In genomic region chr17:80968602-80969029, GRCh38 we compare ENCODE assay signal across 14 cellular contexts. TPM values are rescaled to one million over a fixed set of nuclear protein-coding genes. Genes with fewer than 3 reads are reported as not detected.
A peak's percentile ranks its signal among the peaks of the same experiment; 100 is the strongest.
DNase-seq lines count a peak whose midpoint lies in the region; ATAC-seq and TF ChIP-seq lines count a peak whose summit lies in the region.
"Had no signal": no experiment of that assay in that cellular context is flagged by ENCODE, and none has a peak within 500 bp of the region (broad histone marks: within the 10 kb centered on the region; RNA-seq: fewer than 3 reads in every experiment).

No MANE protein-coding gene starts in this region.

- H3K27ac Mint-ChIP-seq in Calu3 (ENCODE audit: unreplicated experiment), result peak overlapping the region; percentile 38
- H3K27ac Mint-ChIP-seq in CD4-positive, alpha-beta T cell, result no peak overlapping the region
- H3K27ac Mint-ChIP-seq: HFFc6 had no signal

- H3K36me3 ChIP-seq in ovary, result no peaks in the 10 kb centered on the region

- no peaks in the 10 kb centered on the region for H3K4me1 Mint-ChIP-seq in Calu3 (ENCODE audit: low read depth, unreplicated experiment)
- peaks cover 6% of the 10 kb centered on the region for H3K4me1 Mint-ChIP-seq in CD4-positive, alpha-beta T cell (ENCODE audit: low read depth)

- H3K4me3 ChIP-seq in dorsolateral prefrontal cortex (peak overlapping the region in 32 of 59 donors; percentile 1 to 54 (median 22)), ovary (no peak overlapping the region)

- H3K9me3 Mint-ChIP-seq in Calu3 (ENCODE audit: low read depth, unreplicated experiment), result no peaks in the 10 kb centered on the region
- no peaks in the 10 kb centered on the region for H3K9me3 Mint-ChIP-seq in CD4-positive, alpha-beta T cell
- H3K9me3 Mint-ChIP-seq: HFFc6 had no signal

- H3K27me3 Mint-ChIP-seq in Calu3 (ENCODE audit: unreplicated experiment), result peaks cover 21% of the 10 kb centered on the region
- H3K27me3 Mint-ChIP-seq in CD4-positive, alpha-beta T cell, result no peaks in the 10 kb centered on the region

- BruUV-seq in Calu3 (replicated peaks; lab: Mats Ljungman, UMichigan), result no TSS peak

- 4 to 30% (median 4%) methylated on average over 17 of the region's 17 CpGs for WGBS in ovary, 3 donors

- POLR2A ChIA-PET in CD4-positive, alpha-beta T cell (lab: Charles Lee), result no interaction called here

- CTCF ChIA-PET in Calu3 (lab: Charles Lee), result no interaction called here
- CTCF ChIA-PET in CD4-positive, alpha-beta T cell (lab: Charles Lee), result no interaction called here

- H3K9me3 ChIP-seq in ovary, result no peaks in the 10 kb centered on the region
- no peaks in the 10 kb centered on the region for H3K9me3 ChIP-seq in CD4-positive, alpha-beta T cell (ENCODE audit: control insufficient read depth, low read length)

- no peak overlapping the region for H3K4me3 Mint-ChIP-seq in Calu3 (ENCODE audit: low read depth, unreplicated experiment)
- H3K4me3 Mint-ChIP-seq in CD4-positive, alpha-beta T cell, result no peak overlapping the region
- H3K4me3 Mint-ChIP-seq: HFFc6 had no signal

- peaks cover 43% of the 10 kb centered on the region for H3K36me3 Mint-ChIP-seq in Calu3 (ENCODE audit: insufficient read depth, unreplicated experiment)
- H3K36me3 Mint-ChIP-seq in CD4-positive, alpha-beta T cell (ENCODE audit: low read depth), result peaks cover 17% of the 10 kb centered on the region

- no peak for TF ChIP-seq EP300 in ovary (IDR thresholded peaks at IDR 0.05)

- H3K27me3 ChIP-seq in dorsolateral prefrontal cortex, result no peaks in the 10 kb centered on the region
- H3K27me3 ChIP-seq in ovary, result no peaks in the 10 kb centered on the region
- H3K27me3 ChIP-seq in CD4-positive, alpha-beta T cell (ENCODE audit: control insufficient read depth, insufficient read depth, low read length), result no peaks in the 10 kb centered on the region

- intact Hi-C loops in Calu3 (cut with micrococcal nuclease; ENCODE audit: unreplicated experiment) (no loop called here), dorsolateral prefrontal cortex (cut with DNase I) (no loop called here), ovary (cut with DNase I) (no loop called here)
- intact Hi-C loops in CD4-positive, alpha-beta T cell (cut with DNase I, micrococcal nuclease), result no loop called here

- ATAC-seq in HG03342 (IDR thresholded peaks at IDR 0.05; ENCODE audit: unreplicated experiment), result no peak
- no peak for ATAC-seq in esophagus mucosa
- ATAC-seq in CD4-positive, alpha-beta T cell (ENCODE audit: poor library complexity), result no peak
- ATAC-seq: foreskin keratinocyte had no signal

- no peak for TF ChIP-seq POLR2A in ovary (IDR thresholded peaks at IDR 0.05)

- no peak for DNase-seq in Calu3
- peak; percentile 55 for DNase-seq in NCI-H2227 treated with DMSO at 0.1 percent for 48 hours (lab: John Stamatoyannopoulos, UW)
- DNase-seq in dorsolateral prefrontal cortex, result peak in 9 of 10 donors; percentile 41 to 78 (median 67)
- peak; percentile 32 to 83 (median 64) for DNase-seq in ovary
- DNase-seq in SW480 (ENCODE audit: low spot score), result no peak
- no peak for DNase-seq in CD4-positive, alpha-beta T cell
- DNase-seq: activated CD4-positive, alpha-beta T cell treated with anti-CD3 and anti-CD28 coated beads, Interleukin-2, amount 50 U/mL, for 48 hours; foreskin keratinocyte; GDM1; HFFc6; NCI-H1436; stimulated activated CD4-positive, alpha-beta T cell treated with anti-CD3 and anti-CD28 coated beads, Interleukin-12 subunit alpha, Interleukin-12 subunit beta, amount 100 ng/mL, for 4 hours had no signal

- peaks cover 19% of the 10 kb centered on the region for H3K4me1 ChIP-seq in ovary (ENCODE audit: insufficient read depth)
- H3K4me1 ChIP-seq: foreskin keratinocyte had no signal

- TF ChIP-seq CTCF in Calu3 (IDR thresholded peaks at IDR 0.05; ENCODE audit: unreplicated experiment) (no peak), dorsolateral prefrontal cortex (IDR thresholded peaks at IDR 0.05 in 54 of 56, conservative IDR thresholded peaks at IDR 0.05 in 2 of 56; ENCODE audit: low read depth in 1 of 56, partially characterized antibody in 56 of 56) (no peak), ovary (IDR thresholded peaks at IDR 0.05) (no peak)
- no peak for TF ChIP-seq CTCF in CD4-positive, alpha-beta T cell (IDR thresholded peaks at IDR 0.05)

- H3K27ac ChIP-seq in dorsolateral prefrontal cortex (peak overlapping the region in 58 of 59 donors; percentile 24 to 92 (median 78)), ovary (no peak overlapping the region)
- H3K27ac ChIP-seq in CD4-positive, alpha-beta T cell (ENCODE audit: low read depth, low read length), result no peak overlapping the region
- H3K27ac ChIP-seq: foreskin keratinocyte had no signal

RNA-seq across cellular contexts. Expression of gene CHMP6, which starts 23.0 kb away (rescaled TPM):
- 25.5 and 27.9 TPM in 2 replicates for total RNA-seq in Calu3 (2022)
- total RNA-seq in dorsolateral prefrontal cortex, result 10 to 100 TPM; 15.4 to 33.4 (median 22.0) TPM
- 10 to 100 TPM; 18.5 to 29.7 (median 26.5) TPM for total RNA-seq in ovary
- polyA plus RNA-seq in ovary, result 10 to 100 TPM; 25.6 to 27.5 TPM
- total RNA-seq in esophagus mucosa, result 22.2 TPM
- total RNA-seq in CD4-positive, alpha-beta T cell, result 10 to 100 TPM; 11.5 to 13.3 TPM

Comparison
In these comparisons a context has a peak if more than half of its experiments do, and no peak if none do; other contexts are left out.
1. DNase-seq: peak in NCI-H2227 treated with DMSO at 0.1 percent for 48 hours (single experiment), dorsolateral prefrontal cortex (9 of 10) and ovary (5 of 5); none in Calu3 (single experiment), SW480 (single experiment) and CD4-positive, alpha-beta T cell (0 of 10).
2. H3K27ac ChIP-seq: peak in dorsolateral prefrontal cortex (58 of 59); none in ovary (0 of 2) and CD4-positive, alpha-beta T cell (single experiment).